16 cellular contexts compared by ENCODE assay signal in genomic region chr4:17688011-17688441, GRCh38.
A peak's percentile ranks its signal among the peaks of the same experiment; 100 is the strongest.
DNase-seq lines count a peak whose midpoint lies in the region; ATAC-seq and TF ChIP-seq lines count a peak whose summit lies in the region.
"Had no signal": no experiment of that assay in that cellular context is flagged by ENCODE, and none has a peak within 500 bp of the region (broad histone marks: within the 10 kb centered on the region; RNA-seq: fewer than 3 reads in every experiment).

No MANE protein-coding gene starts in this region.

- H4K20me1 ChIP-seq in GM23338 (replicated peaks; ENCODE audit: insufficient read depth) = no peaks in the 10 kb centered on the region

- H3K9me3 ChIP-seq in NT2/D1 (ENCODE audit: insufficient read depth, low read length) = no peaks in the 10 kb centered on the region
- H3K9me3 ChIP-seq: gastroesophageal sphincter, psoas muscle, thyroid gland had no signal

- H3K9me3 Mint-ChIP-seq in GM23338 = no peaks in the 10 kb centered on the region; the same call in 2 of the 3 replicates
- H3K9me3 Mint-ChIP-seq: activated naive CD8-positive, alpha-beta T cell treated with anti-CD3 and anti-CD28 coated beads, Interleukin-2, amount 10 ng/mL, durations not matched to agents 7 days and 5 days; central memory CD8-positive, alpha-beta T cell had no signal

- no peaks in the 10 kb centered on the region for H3K4me1 ChIP-seq in GM23338 (ENCODE audit: insufficient read depth)
- H3K4me1 ChIP-seq in NT2/D1 (ENCODE audit: insufficient read depth, insufficient read length) = peaks cover 7% of the 10 kb centered on the region
- H3K4me1 ChIP-seq: gastroesophageal sphincter, psoas muscle, thyroid gland had no signal

- DNase-seq in GM23338 (ENCODE audit: low spot score) = no peak
- DNase-seq in NT2/D1 (ENCODE audit: low read depth, low spot score) = no peak
- peak; percentile 26 for DNase-seq in glomerular visceral epithelial cell (ENCODE audit: extremely low spot score)
- no peak for DNase-seq in stimulated activated naive CD8-positive, alpha-beta T cell treated with anti-CD3 and anti-CD28 coated beads, Interleukin-15, Interleukin-2, amounts not matched to agents 100 U/mL and 50 U/mL, for 24 hours
- no peak for DNase-seq in NCI-H187 (lab: John Stamatoyannopoulos, UW)
- DNase-seq: activated CD4-positive, alpha-beta T cell treated with anti-CD3 and anti-CD28 coated beads for 1 hour; activated naive CD8-positive, alpha-beta T cell treated with anti-CD3 and anti-CD28 coated beads, Interleukin-2, amount 10 ng/mL, durations not matched to agents 7 days and 5 days; CD8-positive, alpha-beta memory T cell; NCI-H69; psoas muscle; T-helper 1 cell; thyroid gland had no signal

- H3K4me2 ChIP-seq in GM23338 = no peak overlapping the region

- H3K4me1 Mint-ChIP-seq in GM23338 = no peaks in the 10 kb centered on the region; the same call in 1 of the 3 replicates
- H3K4me1 Mint-ChIP-seq: activated naive CD8-positive, alpha-beta T cell treated with anti-CD3 and anti-CD28 coated beads, Interleukin-2, amount 10 ng/mL, durations not matched to agents 7 days and 5 days; CD8-positive, alpha-beta memory T cell; central memory CD8-positive, alpha-beta T cell had no signal

- peak overlapping the region; percentile 59 for H2AFZ ChIP-seq in GM23338

- no peaks in the 10 kb centered on the region for H3K36me3 Mint-ChIP-seq in GM23338 (ENCODE audit: low read depth)
- H3K36me3 Mint-ChIP-seq: activated naive CD8-positive, alpha-beta T cell treated with anti-CD3 and anti-CD28 coated beads, Interleukin-2, amount 10 ng/mL, durations not matched to agents 7 days and 5 days; CD8-positive, alpha-beta memory T cell had no signal

- H3K4me3 ChIP-seq in GM23338 (no peak overlapping the region), NT2/D1 (ENCODE audit: insufficient read length, low read depth) (no peak overlapping the region)
- H3K4me3 ChIP-seq: gastroesophageal sphincter, psoas muscle, thyroid gland had no signal

- no peaks in the 10 kb centered on the region for H3K9me2 ChIP-seq in GM23338 (ENCODE audit: insufficient read depth)

- H3K27me3 Mint-ChIP-seq in GM23338 (ENCODE audit: insufficient read depth, low read depth, poor library complexity) = peaks cover 4% of the 10 kb centered on the region
- H3K27me3 Mint-ChIP-seq: activated naive CD8-positive, alpha-beta T cell treated with anti-CD3 and anti-CD28 coated beads, Interleukin-2, amount 10 ng/mL, durations not matched to agents 7 days and 5 days had no signal

- peak overlapping the region; percentile 42 for H3K9ac ChIP-seq in NT2/D1 (ENCODE audit: insufficient read length, low read depth)

- H3K36me3 ChIP-seq in GM23338 (ENCODE audit: insufficient read depth) = no peaks in the 10 kb centered on the region
- no peaks in the 10 kb centered on the region for H3K36me3 ChIP-seq in NT2/D1 (ENCODE audit: insufficient read depth, insufficient read length, low read length)
- H3K36me3 ChIP-seq: gastroesophageal sphincter, thyroid gland had no signal

- no peaks in the 10 kb centered on the region for H3K79me2 ChIP-seq in GM23338 (replicated peaks; ENCODE audit: insufficient read depth)

- H3K27ac ChIP-seq in GM23338 (ENCODE audit: low read depth) = no peak overlapping the region
- H3K27ac ChIP-seq: gastroesophageal sphincter, psoas muscle, thyroid gland had no signal

- H3K4me3 Mint-ChIP-seq in GM23338 = no peak overlapping the region
- H3K4me3 Mint-ChIP-seq: activated naive CD8-positive, alpha-beta T cell treated with anti-CD3 and anti-CD28 coated beads, Interleukin-2, amount 10 ng/mL, durations not matched to agents 7 days and 5 days; CD8-positive, alpha-beta memory T cell; central memory CD8-positive, alpha-beta T cell had no signal

- ATAC-seq in GM23338 = no peak; the same call in 1 of the 3 replicates
- ATAC-seq in stimulated activated naive CD8-positive, alpha-beta T cell treated with anti-CD3 and anti-CD28 coated beads, Interleukin-15, Interleukin-2, amounts not matched to agents 100 U/mL and 50 U/mL, for 24 hours = peak; percentile 71
- ATAC-seq in HG03139 (IDR thresholded peaks at IDR 0.05; ENCODE audit: unreplicated experiment) = no peak
- ATAC-seq in HG03342 (IDR thresholded peaks at IDR 0.05; ENCODE audit: unreplicated experiment) = no peak
- ATAC-seq: gastroesophageal sphincter had no signal

- no peaks in the 10 kb centered on the region for H3F3A ChIP-seq in GM23338 (replicated peaks; ENCODE audit: low read depth)

- no peak for TF ChIP-seq CTCF in GM23338 (conservative IDR thresholded peaks at IDR 0.05; ENCODE audit: low read depth in 2 of 2)

- H3K27me3 ChIP-seq in GM23338 (ENCODE audit: insufficient read depth) (no peaks in the 10 kb centered on the region), NT2/D1 (ENCODE audit: insufficient read depth, insufficient read length) (no peaks in the 10 kb centered on the region)
- H3K27me3 ChIP-seq: gastroesophageal sphincter, thyroid gland had no signal

- H3K27ac Mint-ChIP-seq in GM23338 = no peak overlapping the region
- H3K27ac Mint-ChIP-seq: activated naive CD8-positive, alpha-beta T cell treated with anti-CD3 and anti-CD28 coated beads, Interleukin-2, amount 10 ng/mL, durations not matched to agents 7 days and 5 days; CD8-positive, alpha-beta memory T cell had no signal

TF ChIP-seq in GM23338, 12 proteins besides CTCF, POLR2A, EP300 and RAD21:
- no peak for TF ChIP-seq EZH2phosphoT487 (IDR thresholded peaks at IDR 0.05; ENCODE audit: unreplicated experiment)
- TF ChIP-seq STAT1 (IDR thresholded peaks at IDR 0.05; ENCODE audit: unreplicated experiment) = no peak
